ENCODE assay signal across 20 cellular contexts in the genomic region with DNA sequence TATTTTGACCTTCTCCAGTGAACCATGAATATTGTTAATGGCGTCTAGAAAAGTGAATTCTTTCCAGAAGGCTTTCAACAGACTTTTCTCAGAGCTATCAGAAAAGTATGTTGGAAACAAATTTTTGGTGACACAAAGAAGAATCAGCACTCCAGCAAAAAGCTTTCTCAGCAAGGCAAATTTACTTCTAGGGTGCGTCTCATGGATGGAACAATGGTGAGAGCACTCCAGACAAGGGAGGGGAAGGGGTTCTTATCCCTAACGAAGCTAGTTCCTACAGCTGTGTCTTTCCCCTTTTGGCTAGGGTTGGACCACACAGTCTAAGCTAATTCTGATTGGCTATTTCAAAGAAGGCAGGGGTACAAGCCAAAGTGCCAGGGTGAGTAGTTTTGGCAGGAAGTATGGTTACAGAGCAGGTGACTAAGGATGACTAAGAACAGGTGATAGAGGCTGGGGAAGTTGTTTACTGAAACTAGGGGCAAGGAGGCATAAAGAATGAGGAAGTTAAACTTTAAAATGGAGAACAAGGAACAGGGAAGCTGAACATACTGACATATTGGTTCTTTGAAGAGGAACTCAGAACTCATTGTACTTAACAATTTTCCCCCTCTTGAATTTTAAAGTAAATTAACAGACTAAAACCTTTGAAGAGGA.
DNase-seq lines count a peak whose midpoint lies in the region; ATAC-seq, FAIRE-seq and TF ChIP-seq lines count a peak whose summit lies in the region.
"Had no signal": no experiment of that assay in that cellular context is flagged by ENCODE, and none has a peak within 500 bp of the region (broad histone marks: within the 10 kb centered on the region; RNA-seq: fewer than 3 reads in every experiment).

No MANE protein-coding gene starts in this region.

- H3K9me2 ChIP-seq in HCT116 (ENCODE audit: insufficient read depth): no peaks in the 10 kb centered on the region

- H2AFZ ChIP-seq in HCT116 (ENCODE audit: low read depth, low read length, poor library complexity, severe bottlenecking): no peak overlapping the region

- RAD21 ChIA-PET in HCT116 (lab: Charles Lee; ENCODE audit: low non-redundant PET in 1 of 2, low total read pairs in 2 of 2, uncharacterized antibody in 2 of 2, unreplicated experiment in 2 of 2): no interaction called here

- H4K20me1 ChIP-seq in HCT116 (ENCODE audit: insufficient read depth): no peaks in the 10 kb centered on the region

- TF ChIP-seq RAD21 in HCT116 (IDR thresholded peaks at IDR 0.05; ENCODE audit: low read depth): no peak

- H3K27ac ChIP-seq in HCT116 (ENCODE audit: low read depth, low read length) (no peak overlapping the region), epithelial cell of prostate (peak overlapping the region; percentile 64), pancreas (no peak overlapping the region)
- H3K27ac ChIP-seq: coronary artery, sigmoid colon, tibial artery had no signal

- intact Hi-C loops in HCT116 (cut with micrococcal nuclease): no loop called here
- intact Hi-C loops in pancreas (cut with DNase I): no loop called here

- H3K4me2 ChIP-seq in HCT116 (ENCODE audit: low read length): no peak overlapping the region

- H3K9me3 ChIP-seq in HCT116 (ENCODE audit: control insufficient read depth in 1 of 2, insufficient read depth in 1 of 2, low read depth in 1 of 2, low read length in 2 of 2): peaks cover 5 to 10% of the 10 kb centered on the region in 2 experiments; a peak in 2 of 4 replicates
- H3K9me3 ChIP-seq in pancreas: no peaks in the 10 kb centered on the region
- H3K9me3 ChIP-seq in BE2C: no peaks in the 10 kb centered on the region

- no peak overlapping the region for H3K9ac ChIP-seq in HCT116 (ENCODE audit: low read length)

- in situ Hi-C loops in Caki2 (cut with HindIII; ENCODE audit: low pct_unique_long_range_greater_than_20kb, low sequenced_read_pairs): no loop called here

- CTCF ChIA-PET in HCT116 (lab: Charles Lee): no interaction called here

- H3K36me3 ChIP-seq in HCT116 (ENCODE audit: control insufficient read depth in 1 of 2, insufficient read depth in 2 of 2, low read length in 2 of 2) (no peaks in the 10 kb centered on the region), pancreas (no peaks in the 10 kb centered on the region), BE2C (no peaks in the 10 kb centered on the region)
- H3K36me3 ChIP-seq: MG63, sigmoid colon, tibial artery had no signal

- TF ChIP-seq CTCF in HCT116 (IDR thresholded peaks at IDR 0.05 in 2 of 3, conservative IDR thresholded peaks at IDR 0.05 in 1 of 3; ENCODE audit: borderline replicate concordance in 1 of 3, insufficient read depth in 1 of 3, low read depth in 2 of 3, low read length in 2 of 3) (no peak), pancreas (IDR thresholded peaks at IDR 0.05) (no peak), BE2C (IDR thresholded peaks at IDR 0.05; ENCODE audit: low read depth, low read length) (no peak)

- H3K4me1 ChIP-seq in HCT116 (ENCODE audit: control insufficient read depth in 1 of 2, insufficient read depth in 2 of 2, low read length in 2 of 2): no peaks in the 10 kb centered on the region
- H3K4me1 ChIP-seq in pancreas: no peaks in the 10 kb centered on the region
- no peaks in the 10 kb centered on the region for H3K4me1 ChIP-seq in BE2C
- H3K4me1 ChIP-seq: sigmoid colon, tibial artery had no signal

- POLR2A ChIA-PET in HCT116 (lab: Charles Lee): no interaction called here

- DNase-seq in Caki2 (ENCODE audit: low read depth): peak; percentile 50
- DNase-seq in HCT116 (ENCODE audit: low read depth, low spot score): peak; percentile 3
- peak; percentile 53 for DNase-seq in NAMALWA (ENCODE audit: low spot score)
- DNase-seq in epithelial cell of prostate (ENCODE audit: low read depth, low spot score): peak; percentile 34
- no peak for DNase-seq in NCI-H524 (lab: John Stamatoyannopoulos, UW)
- DNase-seq in pancreas: no peak
- no peak for DNase-seq in BE2C
- DNase-seq: activated gamma-delta T cell; aorta; head of caudate nucleus; islet precursor cell; MG63; nucleus accumbens; sigmoid colon; stimulated activated CD4-positive, alpha-beta T cell treated with anti-CD3 and anti-CD28 coated beads, Interleukin-4, amount 100 ng/mL, for 1 hour; T-cell; tibial artery had no signal

- 65 to 87% methylated on average over 3 of the region's 3 CpGs for WGBS in pancreas, 2 donors

- no TSS peak for BruUV-seq in HCT116 (replicated peaks; lab: Mats Ljungman, UMichigan)

- H3K4me3 ChIP-seq in HCT116 (replicated peaks in 1 of 2; ENCODE audit: low read depth in 1 of 2, low read length in 2 of 2) (no peak overlapping the region), pancreas (no peak overlapping the region), BE2C (ENCODE audit: low read depth, low read length) (no peak overlapping the region)
- H3K4me3 ChIP-seq: coronary artery, MG63, sigmoid colon, tibial artery had no signal

- ATAC-seq in HCT116: no peak
- no peak for ATAC-seq in GM21825 (IDR thresholded peaks at IDR 0.05; ENCODE audit: unreplicated experiment)
- no peak for ATAC-seq in pancreas
- ATAC-seq: T-cell, WTC11 had no signal

- no peaks in the 10 kb centered on the region for H3K79me2 ChIP-seq in HCT116 (ENCODE audit: insufficient read depth, low read length)

- H3K27me3 ChIP-seq in HCT116 (ENCODE audit: insufficient read depth, low read length) (no peaks in the 10 kb centered on the region), pancreas (no peaks in the 10 kb centered on the region), BE2C (no peaks in the 10 kb centered on the region)
- H3K27me3 ChIP-seq: MG63, sigmoid colon, tibial artery had no signal

- no peak for TF ChIP-seq POLR2A in HCT116 (IDR thresholded peaks at IDR 0.05; ENCODE audit: borderline replicate concordance, extremely low read depth, insufficient read depth, insufficient read length)

- no peak for FAIRE-seq in pancreas (lab: Jason Lieb, UNC)

TF ChIP-seq in HCT116, 20 proteins besides CTCF, POLR2A, EP300 and RAD21:
- TF ChIP-seq EZH2phosphoT487 (IDR thresholded peaks at IDR 0.05; ENCODE audit: borderline replicate concordance): no peak
- peak; percentile 65; the same call in 1 of the 2 replicates for TF ChIP-seq CBX3 (IDR thresholded peaks at IDR 0.05; ENCODE audit: low read depth)
- TF ChIP-seq FOSL1 (IDR thresholded peaks at IDR 0.05; ENCODE audit: low read depth): 0 out of 2 replicates have a peak, but pooled peaks have one; percentile 22
- no peak for TF ChIP-seq SRF (IDR thresholded peaks at IDR 0.05; ENCODE audit: low read depth)
- no peak for TF ChIP-seq YY1 (IDR thresholded peaks at IDR 0.05; ENCODE audit: extremely low read depth, insufficient replicate concordance, low read depth, low read length)

Comparison
In these comparisons a context has a peak if more than half of its experiments do, and no peak if none do; other contexts are left out.
1. DNase-seq: peak in Caki2 (single experiment), HCT116 (single experiment), NAMALWA (single experiment) and epithelial cell of prostate (single experiment); none in NCI-H524 (0 of 2), pancreas (0 of 6) and BE2C (single experiment).